ENCODE assay signal across 10 cellular contexts in genomic region chr13:110047511-110047910, GRCh38.
A peak's percentile ranks its signal among the peaks of the same experiment; 100 is the strongest.
DNase-seq lines count a peak whose midpoint lies in the region; ATAC-seq and TF ChIP-seq lines count a peak whose summit lies in the region.
"Had no signal": no experiment of that assay in that cellular context is flagged by ENCODE, and none has a peak within 500 bp of the region (broad histone marks: within the 10 kb centered on the region; RNA-seq: fewer than 3 reads in every experiment).

No MANE protein-coding gene starts in this region.

- no peak for ATAC-seq in stimulated activated naive CD8-positive, alpha-beta T cell treated with anti-CD3 and anti-CD28 coated beads, Interleukin-15, Interleukin-2, amounts not matched to agents 100 U/mL and 50 U/mL, for 24 hours
- ATAC-seq: activated CD8-positive, alpha-beta T cell treated with anti-CD3 and anti-CD28 coated beads for 36 hours had no signal

- no peak for TF ChIP-seq CTCF in cardiac fibroblast (IDR thresholded peaks at IDR 0.05; ENCODE audit: low read depth, low read length)

- no peak overlapping the region for H3K4me3 ChIP-seq in cardiac fibroblast (replicated peaks in 1 of 2; ENCODE audit: low read depth in 2 of 2, low read length in 2 of 2)

- peak; percentile 69 for DNase-seq in AG08396 (ENCODE audit: low spot score)
- peak; percentile 76 for DNase-seq in NCI-H2107 treated with DMSO at 0.1 percent for 48 hours (lab: John Stamatoyannopoulos, UW; ENCODE audit: unreplicated experiment)
- DNase-seq in cardiac fibroblast (ENCODE audit: low read depth in 2 of 2), result peak; percentile 81 to 98
- DNase-seq in left kidney (ENCODE audit: low read depth, low spot score), result peak; percentile 78
- DNase-seq in stimulated activated CD4-positive, alpha-beta T cell treated with anti-CD3 and anti-CD28 coated beads, Interleukin-4, amount 100 ng/mL, for 1 hour, result no peak
- no peak for DNase-seq in stimulated activated naive CD4-positive, alpha-beta T cell (lab: John Stamatoyannopoulos, UW)
- no peak for DNase-seq in activated effector memory CD4-positive, alpha-beta T cell treated with anti-CD3 and anti-CD28 coated beads, Interleukin-2, amount 50 U/mL, for 16 hours
- DNase-seq in stimulated activated naive CD8-positive, alpha-beta T cell treated with anti-CD3 and anti-CD28 coated beads, Interleukin-15, Interleukin-2, amounts not matched to agents 100 U/mL and 50 U/mL, for 24 hours, result no peak
- DNase-seq: activated CD8-positive, alpha-beta T cell treated with anti-CD3 and anti-CD28 coated beads for 36 hours; NCI-H524 treated with DMSO at 0.1 percent for 48 hours had no signal

Comparison
In these comparisons a context has a peak if more than half of its experiments do, and no peak if none do; other contexts are left out.
1. DNase-seq: peak in AG08396 (single experiment), NCI-H2107 treated with DMSO at 0.1 percent for 48 hours (single experiment), cardiac fibroblast (2 of 2) and left kidney (single experiment); none in stimulated activated CD4-positive, alpha-beta T cell treated with anti-CD3 and anti-CD28 coated beads, Interleukin-4, amount 100 ng/mL, for 1 hour (single experiment), stimulated activated naive CD4-positive, alpha-beta T cell (0 of 6), activated effector memory CD4-positive, alpha-beta T cell treated with anti-CD3 and anti-CD28 coated beads, Interleukin-2, amount 50 U/mL, for 16 hours (single experiment) and stimulated activated naive CD8-positive, alpha-beta T cell treated with anti-CD3 and anti-CD28 coated beads, Interleukin-15, Interleukin-2, amounts not matched to agents 100 U/mL and 50 U/mL, for 24 hours (single experiment).